8 cellular contexts compared by ENCODE assay signal in the genomic region with DNA sequence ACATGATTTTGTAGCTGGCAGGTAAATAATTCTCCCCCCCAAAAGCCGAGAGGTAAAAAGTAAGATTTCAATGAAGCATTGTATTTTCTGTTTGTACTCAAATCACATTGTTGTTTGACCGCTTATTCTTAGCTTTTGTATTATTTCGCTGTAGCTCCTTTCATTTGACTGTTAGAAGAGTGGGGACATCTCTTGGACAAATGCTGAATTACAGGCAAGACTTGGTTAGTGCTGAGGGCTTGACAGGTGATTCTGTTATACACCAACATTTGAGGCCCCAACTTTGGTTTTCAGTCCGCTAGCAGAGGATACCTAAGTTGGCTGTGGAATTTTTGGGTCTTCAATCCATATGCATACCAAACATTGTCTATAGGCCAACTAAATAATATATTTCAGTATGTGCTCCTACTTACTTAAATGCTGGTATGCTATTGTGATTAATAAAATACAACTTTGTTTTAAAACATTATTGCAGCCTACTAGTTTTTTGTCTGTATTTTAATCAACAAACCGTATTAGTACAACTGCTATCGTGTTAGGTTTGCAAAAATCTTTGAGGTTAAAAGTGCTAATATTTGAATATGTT.
DNase-seq lines count a peak whose midpoint lies in the region; ATAC-seq, FAIRE-seq and TF ChIP-seq lines count a peak whose summit lies in the region.

No MANE protein-coding gene starts in this region.

- H3K36me3 ChIP-seq in lower lobe of right lung, result no peaks in the 10 kb centered on the region

- FAIRE-seq in RCC 7860 (lab: Jason Lieb, UNC), result peak; percentile 4

- no peak overlapping the region for H3K27ac ChIP-seq in lower lobe of right lung

- TF ChIP-seq CTCF in LNCAP (IDR thresholded peaks at IDR 0.05), result peak; percentile 85
- peak; percentile 73 for TF ChIP-seq CTCF in lower lobe of right lung (IDR thresholded peaks at IDR 0.05)

- peaks cover 8% of the 10 kb centered on the region for H3K4me1 ChIP-seq in lower lobe of right lung

- H3K9me3 ChIP-seq in lower lobe of right lung, result no peaks in the 10 kb centered on the region

- ATAC-seq in lower lobe of right lung, result peak; percentile 46 to 47
- no peak for ATAC-seq in GM18861 (IDR thresholded peaks at IDR 0.05; ENCODE audit: unreplicated experiment)
- ATAC-seq in HG02884 (IDR thresholded peaks at IDR 0.05; ENCODE audit: unreplicated experiment), result no peak

- H3K27me3 ChIP-seq in lower lobe of right lung (ENCODE audit: low read depth), result no peaks in the 10 kb centered on the region

- DNase-seq in activated gamma-delta T cell treated with Interleukin-2 at 50 U/mL for 16 hours, result peak; percentile 26
- DNase-seq in activated gamma-delta T cell (lab: John Stamatoyannopoulos, UW), result no peak
- peak; percentile 14 for DNase-seq in RCC 7860 (ENCODE audit: low spot score)
- DNase-seq in cerebellum (ENCODE audit: low spot score), result peak; percentile 55
- DNase-seq in lower lobe of right lung, result no peak

- intact Hi-C loops in lower lobe of right lung (cut with DNase I), result no loop called here

- no peak overlapping the region for H3K4me3 ChIP-seq in lower lobe of right lung

Comparison
In these comparisons a context has a peak if more than half of its experiments do, and no peak if none do; other contexts are left out.
1. DNase-seq: peak in activated gamma-delta T cell treated with Interleukin-2 at 50 U/mL for 16 hours (single experiment), RCC 7860 (single experiment) and cerebellum (single experiment); none in activated gamma-delta T cell (single experiment) and lower lobe of right lung (single experiment).
2. ATAC-seq: peak in lower lobe of right lung (2 of 2); none in GM18861 (single experiment) and HG02884 (single experiment).